ENCODE assay signal across 10 cellular contexts in genomic region chr3:66803706-66804496, GRCh38.
"Had no signal": no experiment of that assay in that cellular context is flagged by ENCODE, and none has a peak within 500 bp of the region (broad histone marks: within the 10 kb centered on the region; RNA-seq: fewer than 3 reads in every experiment).

No MANE protein-coding gene starts in this region.

- DNase-seq: activated CD4-positive, alpha-beta T cell treated with anti-CD3 and anti-CD28 coated beads for 4 hours; activated naive CD4-positive, alpha-beta T cell treated with Interleukin-2 at 50 U/mL for 16 hours; adrenal gland; colonic mucosa; effector CD8-positive, alpha-beta T cell; left colon; ovary; stimulated activated CD4-positive, alpha-beta T cell treated with anti-CD3 and anti-CD28 coated beads, Interleukin-4, amount 100 ng/mL, for 4 hours; thyroid gland had no signal

- H3K4me3 ChIP-seq: adrenal gland, colonic mucosa, ovary, thyroid gland had no signal

- H3K9me3 ChIP-seq: adrenal gland, colonic mucosa, ovary, thyroid gland had no signal

- H3K36me3 ChIP-seq: adrenal gland, colonic mucosa, ovary, thyroid gland had no signal

- ATAC-seq: left colon; natural killer cell treated with Interleukin-12 subunit alpha and Interleukin-12 subunit beta and Interleukin-15 and Interleukin-18, amount 100 ng/mL, for 72 hours had no signal

- H3K27ac Mint-ChIP-seq: natural killer cell treated with Interleukin-12 subunit alpha and Interleukin-12 subunit beta and Interleukin-15 and Interleukin-18, amount 100 ng/mL, for 72 hours had no signal

- H3K27me3 ChIP-seq: adrenal gland, colonic mucosa, ovary, thyroid gland had no signal

- H3K4me1 ChIP-seq: colonic mucosa, thyroid gland had no signal

- H3K9me3 Mint-ChIP-seq: natural killer cell treated with Interleukin-12 subunit alpha and Interleukin-12 subunit beta and Interleukin-15 and Interleukin-18, amount 100 ng/mL, for 72 hours had no signal

- H3K36me3 Mint-ChIP-seq: natural killer cell treated with Interleukin-12 subunit alpha and Interleukin-12 subunit beta and Interleukin-15 and Interleukin-18, amount 100 ng/mL, for 72 hours had no signal

- H3K27ac ChIP-seq: adrenal gland, colonic mucosa, ovary, thyroid gland had no signal

- H3K4me3 Mint-ChIP-seq: natural killer cell treated with Interleukin-12 subunit alpha and Interleukin-12 subunit beta and Interleukin-15 and Interleukin-18, amount 100 ng/mL, for 72 hours had no signal
